ENCODE assay signal across 2 cellular contexts in the genomic region with DNA sequence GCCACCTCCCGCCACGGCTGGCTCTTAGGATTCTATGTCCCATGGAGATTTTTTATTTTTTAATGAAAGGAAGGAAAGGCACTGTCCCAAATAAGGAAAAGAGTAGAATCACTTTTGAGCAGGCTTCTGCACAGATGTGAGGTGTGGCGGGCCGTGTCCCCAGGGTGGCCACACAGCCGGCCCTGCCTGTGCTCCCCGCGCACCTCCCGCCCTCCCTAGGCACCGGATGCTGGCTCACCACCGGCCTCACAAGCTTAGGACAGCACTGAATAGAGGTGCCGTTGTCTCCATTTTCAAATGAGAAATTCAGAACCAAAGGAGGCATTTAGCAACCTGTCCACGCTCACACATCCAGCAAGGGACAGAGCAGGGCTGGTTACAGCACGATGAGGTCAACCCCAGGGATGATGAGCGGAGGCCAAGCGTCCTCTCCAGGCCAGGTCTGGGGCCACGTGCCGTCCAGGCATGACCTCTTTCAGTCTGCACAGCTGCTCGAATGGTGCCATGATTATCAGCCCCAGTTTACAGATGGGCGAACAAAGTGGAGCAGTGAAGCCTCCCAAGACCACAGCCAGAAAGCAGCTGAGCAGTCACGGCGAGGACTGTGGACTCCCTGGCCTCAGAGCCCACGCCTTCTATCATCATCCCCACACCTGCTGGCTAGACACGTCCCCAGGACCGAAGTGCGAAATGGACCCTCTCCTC.
TF ChIP-seq lines count a peak whose summit lies in the region.

No MANE protein-coding gene starts in this region.

TF ChIP-seq in A549, 52 proteins besides CTCF, POLR2A, EP300 and RAD21 (continued from another document):
- TF ChIP-seq, protein P1, sequence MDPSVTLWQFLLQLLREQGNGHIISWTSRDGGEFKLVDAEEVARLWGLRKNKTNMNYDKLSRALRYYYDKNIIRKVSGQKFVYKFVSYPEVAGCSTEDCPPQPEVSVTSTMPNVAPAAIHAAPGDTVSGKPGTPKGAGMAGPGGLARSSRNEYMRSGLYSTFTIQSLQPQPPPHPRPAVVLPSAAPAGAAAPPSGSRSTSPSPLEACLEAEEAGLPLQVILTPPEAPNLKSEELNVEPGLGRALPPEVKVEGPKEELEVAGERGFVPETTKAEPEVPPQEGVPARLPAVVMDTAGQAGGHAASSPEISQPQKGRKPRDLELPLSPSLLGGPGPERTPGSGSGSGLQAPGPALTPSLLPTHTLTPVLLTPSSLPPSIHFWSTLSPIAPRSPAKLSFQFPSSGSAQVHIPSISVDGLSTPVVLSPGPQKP (IDR thresholded peaks at IDR 0.05; ENCODE audit: low read depth, low read length), result no peak
- no peak for TF ChIP-seq RCOR1 (IDR thresholded peaks at IDR 0.05; ENCODE audit: low read depth, low read length)
- TF ChIP-seq, protein P2, sequence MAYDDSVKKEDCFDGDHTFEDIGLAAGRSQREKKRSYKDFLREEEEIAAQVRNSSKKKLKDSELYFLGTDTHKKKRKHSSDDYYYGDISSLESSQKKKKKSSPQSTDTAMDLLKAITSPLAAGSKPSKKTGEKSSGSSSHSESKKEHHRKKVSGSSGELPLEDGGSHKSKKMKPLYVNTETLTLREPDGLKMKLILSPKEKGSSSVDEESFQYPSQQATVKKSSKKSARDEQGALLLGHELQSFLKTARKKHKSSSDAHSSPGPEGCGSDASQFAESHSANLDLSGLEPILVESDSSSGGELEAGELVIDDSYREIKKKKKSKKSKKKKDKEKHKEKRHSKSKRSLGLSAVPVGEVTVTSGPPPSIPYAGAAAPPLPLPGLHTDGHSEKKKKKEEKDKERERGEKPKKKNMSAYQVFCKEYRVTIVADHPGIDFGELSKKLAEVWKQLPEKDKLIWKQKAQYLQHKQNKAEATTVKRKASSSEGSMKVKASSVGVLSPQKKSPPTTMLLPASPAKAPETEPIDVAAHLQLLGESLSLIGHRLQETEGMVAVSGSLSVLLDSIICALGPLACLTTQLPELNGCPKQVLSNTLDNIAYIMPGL (CRISPR knock-in tag; IDR thresholded peaks at IDR 0.05; ENCODE audit: borderline replicate concordance), result no peak

TF ChIP-seq in HepG2, 621 proteins besides CTCF, POLR2A, EP300 and RAD21 (continued from another document):
- TF ChIP-seq, protein P3, sequence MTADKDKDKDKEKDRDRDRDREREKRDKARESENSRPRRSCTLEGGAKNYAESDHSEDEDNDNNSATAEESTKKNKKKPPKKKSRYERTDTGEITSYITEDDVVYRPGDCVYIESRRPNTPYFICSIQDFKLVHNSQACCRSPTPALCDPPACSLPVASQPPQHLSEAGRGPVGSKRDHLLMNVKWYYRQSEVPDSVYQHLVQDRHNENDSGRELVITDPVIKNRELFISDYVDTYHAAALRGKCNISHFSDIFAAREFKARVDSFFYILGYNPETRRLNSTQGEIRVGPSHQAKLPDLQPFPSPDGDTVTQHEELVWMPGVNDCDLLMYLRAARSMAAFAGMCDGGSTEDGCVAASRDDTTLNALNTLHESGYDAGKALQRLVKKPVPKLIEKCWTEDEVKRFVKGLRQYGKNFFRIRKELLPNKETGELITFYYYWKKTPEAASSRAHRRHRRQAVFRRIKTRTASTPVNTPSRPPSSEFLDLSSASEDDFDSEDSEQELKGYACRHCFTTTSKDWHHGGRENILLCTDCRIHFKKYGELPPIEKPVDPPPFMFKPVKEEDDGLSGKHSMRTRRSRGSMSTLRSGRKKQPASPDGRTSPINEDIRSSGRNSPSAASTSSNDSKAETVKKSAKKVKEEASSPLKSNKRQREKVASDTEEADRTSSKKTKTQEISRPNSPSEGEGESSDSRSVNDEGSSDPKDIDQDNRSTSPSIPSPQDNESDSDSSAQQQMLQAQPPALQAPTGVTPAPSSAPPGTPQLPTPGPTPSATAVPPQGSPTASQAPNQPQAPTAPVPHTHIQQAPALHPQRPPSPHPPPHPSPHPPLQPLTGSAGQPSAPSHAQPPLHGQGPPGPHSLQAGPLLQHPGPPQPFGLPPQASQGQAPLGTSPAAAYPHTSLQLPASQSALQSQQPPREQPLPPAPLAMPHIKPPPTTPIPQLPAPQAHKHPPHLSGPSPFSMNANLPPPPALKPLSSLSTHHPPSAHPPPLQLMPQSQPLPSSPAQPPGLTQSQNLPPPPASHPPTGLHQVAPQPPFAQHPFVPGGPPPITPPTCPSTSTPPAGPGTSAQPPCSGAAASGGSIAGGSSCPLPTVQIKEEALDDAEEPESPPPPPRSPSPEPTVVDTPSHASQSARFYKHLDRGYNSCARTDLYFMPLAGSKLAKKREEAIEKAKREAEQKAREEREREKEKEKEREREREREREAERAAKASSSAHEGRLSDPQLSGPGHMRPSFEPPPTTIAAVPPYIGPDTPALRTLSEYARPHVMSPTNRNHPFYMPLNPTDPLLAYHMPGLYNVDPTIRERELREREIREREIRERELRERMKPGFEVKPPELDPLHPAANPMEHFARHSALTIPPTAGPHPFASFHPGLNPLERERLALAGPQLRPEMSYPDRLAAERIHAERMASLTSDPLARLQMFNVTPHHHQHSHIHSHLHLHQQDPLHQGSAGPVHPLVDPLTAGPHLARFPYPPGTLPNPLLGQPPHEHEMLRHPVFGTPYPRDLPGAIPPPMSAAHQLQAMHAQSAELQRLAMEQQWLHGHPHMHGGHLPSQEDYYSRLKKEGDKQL (CRISPR knock-in tag; IDR thresholded peaks at IDR 0.05; ENCODE audit: low read depth), result no peak
- TF ChIP-seq NKX3-1 (CRISPR knock-in tag; IDR thresholded peaks at IDR 0.05) (no peak), MXD4 (CRISPR knock-in tag; IDR thresholded peaks at IDR 0.05) (no peak), ZNF567 (CRISPR knock-in tag; IDR thresholded peaks at IDR 0.05; ENCODE audit: borderline replicate concordance) (no peak), JUNB (CRISPR knock-in tag; IDR thresholded peaks at IDR 0.05; ENCODE audit: borderline replicate concordance) (no peak), CC2D1A (CRISPR knock-in tag; IDR thresholded peaks at IDR 0.05) (no peak), ZNF782 (CRISPR knock-in tag; IDR thresholded peaks at IDR 0.05; ENCODE audit: borderline replicate concordance) (no peak), RORA (CRISPR knock-in tag; IDR thresholded peaks at IDR 0.05) (no peak), SRSF1 (optimal IDR thresholded peaks at IDR 0.05; ENCODE audit: low read depth, low read length) (no peak), PRMT3 (CRISPR knock-in tag; IDR thresholded peaks at IDR 0.05; ENCODE audit: borderline replicate concordance, low read depth) (no peak)
